8 cellular contexts compared by ENCODE assay signal in genomic region chr13:48158290-48158689, GRCh38.
DNase-seq lines count a peak whose midpoint lies in the region; ATAC-seq and TF ChIP-seq lines count a peak whose summit lies in the region.

No MANE protein-coding gene starts in this region.

- H3K27ac ChIP-seq in left ventricle myocardium inferior (replicated peaks) (peak overlapping the region; percentile 78), heart right ventricle (peak overlapping the region in 4 of 10 donors; percentile 25 to 97 (median 58)), esophagus squamous epithelium (peak overlapping the region; percentile 85 to 91 (median 89)), vagina (peak overlapping the region; percentile 22)

- TF ChIP-seq CTCF in left ventricle myocardium inferior (IDR thresholded peaks at IDR 0.05; ENCODE audit: borderline replicate concordance) (no peak), heart right ventricle (IDR thresholded peaks at IDR 0.05) (no peak), esophagus squamous epithelium (IDR thresholded peaks at IDR 0.05) (no peak), vagina (IDR thresholded peaks at IDR 0.05) (no peak)

- 67 to 75% methylated on average over 1 of the region's 1 CpG for WGBS in heart right ventricle, 2 donors
- WGBS in esophagus squamous epithelium, 2 donors: 14 to 30% methylated on average over 1 of the region's 1 CpG

- DNase-seq in left ventricle myocardium inferior (no peak), heart right ventricle (no peak), NCI-H1694 treated with DMSO at 0.1 percent for 48 hours (lab: John Stamatoyannopoulos, UW) (peak; percentile 66), esophagus squamous epithelium (lab: John Stamatoyannopoulos, UW) (no peak), vagina (ENCODE audit: extremely low spot score in 2 of 2) (no peak), GM19240 (ENCODE audit: insufficient read length, low spot score) (no peak), COR-L47 (lab: John Stamatoyannopoulos, UW) (no peak), cerebellar cortex (ENCODE audit: low spot score) (no peak)

- peak in 1 of 4 donors; percentile 4 for TF ChIP-seq POLR2A in esophagus squamous epithelium (IDR thresholded peaks at IDR 0.05)
- TF ChIP-seq POLR2A in vagina (IDR thresholded peaks at IDR 0.05): no peak

- no peaks in the 10 kb centered on the region for H3K27me3 ChIP-seq in left ventricle myocardium inferior (ENCODE audit: low read depth)
- H3K27me3 ChIP-seq in heart right ventricle: no peaks in the 10 kb centered on the region
- H3K27me3 ChIP-seq in esophagus squamous epithelium: no peaks in the 10 kb centered on the region
- no peaks in the 10 kb centered on the region for H3K27me3 ChIP-seq in vagina

- no peaks in the 10 kb centered on the region for H3K36me3 ChIP-seq in left ventricle myocardium inferior
- no peaks in the 10 kb centered on the region for H3K36me3 ChIP-seq in heart right ventricle
- no peaks in the 10 kb centered on the region for H3K36me3 ChIP-seq in esophagus squamous epithelium
- H3K36me3 ChIP-seq in vagina: no peaks in the 10 kb centered on the region

- no peak overlapping the region for H3K4me3 ChIP-seq in left ventricle myocardium inferior
- no peak overlapping the region for H3K4me3 ChIP-seq in heart right ventricle
- peak overlapping the region in 3 of 4 donors; percentile 1 to 22 (median 18) for H3K4me3 ChIP-seq in esophagus squamous epithelium
- H3K4me3 ChIP-seq in vagina: no peak overlapping the region

- H3K4me1 ChIP-seq in left ventricle myocardium inferior (peaks cover 26% of the 10 kb centered on the region), heart right ventricle (peaks cover 0 to 89% (median 28%) of the 10 kb centered on the region in 9 donors), esophagus squamous epithelium (peaks cover 45 to 98% (median 60%) of the 10 kb centered on the region in 3 donors), vagina (peaks cover 44% of the 10 kb centered on the region)

- H3K9me3 ChIP-seq in left ventricle myocardium inferior (replicated peaks): no peaks in the 10 kb centered on the region
- no peaks in the 10 kb centered on the region for H3K9me3 ChIP-seq in heart right ventricle
- no peaks in the 10 kb centered on the region for H3K9me3 ChIP-seq in esophagus squamous epithelium
- H3K9me3 ChIP-seq in vagina: no peaks in the 10 kb centered on the region

- no peak for ATAC-seq in heart right ventricle

- intact Hi-C loops in left ventricle myocardium inferior (cut with micrococcal nuclease) (no loop called here), heart right ventricle (cut with DNase I) (loop anchor here in 1 of 10 donors (10.0 kb wide), 1 partner anchor 67 kb away; no protein-coding TSS in a partner anchor), esophagus squamous epithelium (cut with DNase I) (no loop called here), vagina (cut with DNase I) (no loop called here)

Comparison
In these comparisons a context has a peak if more than half of its experiments do, and no peak if none do; other contexts are left out.
1. H3K4me3 ChIP-seq: peak in esophagus squamous epithelium (3 of 4); none in left ventricle myocardium inferior (single experiment), heart right ventricle (0 of 10) and vagina (0 of 2).